In genomic region chr22:37197451-37198289, GRCh38 we compare ENCODE assay signal across 8 cellular contexts. TPM values are rescaled to one million over a fixed set of nuclear protein-coding genes. Genes with fewer than 3 reads are reported as not detected.
DNase-seq lines count a peak whose midpoint lies in the region; ATAC-seq and TF ChIP-seq lines count a peak whose summit lies in the region.

No MANE protein-coding gene starts in this region.

- no peak for TF ChIP-seq CTCF in SU-DHL-6 (IDR thresholded peaks at IDR 0.05; ENCODE audit: insufficient read depth, low read length, poor library complexity, severe bottlenecking)
- TF ChIP-seq CTCF in esophagus muscularis mucosa (IDR thresholded peaks at IDR 0.05), result no peak
- no peak for TF ChIP-seq CTCF in omental fat pad (IDR thresholded peaks at IDR 0.05)

- H3K4me2 ChIP-seq in SU-DHL-6 (ENCODE audit: low read depth, low read length, poor library complexity, severe bottlenecking), result peak overlapping the region; percentile 88

- H3K9me2 ChIP-seq in SU-DHL-6 (replicated peaks; ENCODE audit: insufficient read depth, low read length), result no peaks in the 10 kb centered on the region

- ATAC-seq in omental fat pad (ENCODE audit: low FRiP score) (peak; percentile 32), HG02759 (IDR thresholded peaks at IDR 0.05; ENCODE audit: unreplicated experiment) (no peak)

- no peak overlapping the region for H3K4me3 ChIP-seq in SU-DHL-6 (ENCODE audit: insufficient read depth, low read length, poor library complexity, severe bottlenecking)
- H3K4me3 ChIP-seq in esophagus muscularis mucosa, result peak overlapping the region in 3 of 4 donors; percentile 74 to 82 (median 74)

- H3K4me1 ChIP-seq in esophagus muscularis mucosa, result peaks cover 40 to 53% (median 46%) of the 10 kb centered on the region in 4 donors

- H3F3A ChIP-seq in SU-DHL-6 (ENCODE audit: insufficient read depth), result no peaks in the 10 kb centered on the region

- H3K27ac ChIP-seq in SU-DHL-6 (ENCODE audit: low read depth, low read length), result no peak overlapping the region
- peak overlapping the region; percentile 97 to 98 (median 97) for H3K27ac ChIP-seq in esophagus muscularis mucosa (replicated peaks in 1 of 4)

- no peak overlapping the region for H2AFZ ChIP-seq in SU-DHL-6 (ENCODE audit: low read depth, low read length, severe bottlenecking)

- H3K36me3 ChIP-seq in SU-DHL-6 (ENCODE audit: low read length) (no peaks in the 10 kb centered on the region), esophagus muscularis mucosa (no peaks in the 10 kb centered on the region)

- no peaks in the 10 kb centered on the region for H3K79me2 ChIP-seq in SU-DHL-6 (ENCODE audit: insufficient read depth, low read length)

- DNase-seq in DMS53 (lab: John Stamatoyannopoulos, UW), result peak; percentile 33
- DNase-seq in DMS53 treated with DMSO at 0.1 percent for 48 hours (lab: John Stamatoyannopoulos, UW; ENCODE audit: unreplicated experiment), result no peak
- DNase-seq in esophagus muscularis mucosa (ENCODE audit: extremely low spot score), result no peak
- DNase-seq in omental fat pad (ENCODE audit: low spot score), result peak; percentile 40
- no peak for DNase-seq in mesenteric fat pad (ENCODE audit: low spot score)
- DNase-seq in NCI-H1417 treated with DMSO at 0.1 percent for 48 hours (lab: John Stamatoyannopoulos, UW), result no peak

- TF ChIP-seq EP300 in esophagus muscularis mucosa (IDR thresholded peaks at IDR 0.05), result peak; percentile 19

- no peaks in the 10 kb centered on the region for H4K20me1 ChIP-seq in SU-DHL-6 (ENCODE audit: low read depth, low read length)

- no peaks in the 10 kb centered on the region for H3K27me3 ChIP-seq in SU-DHL-6 (ENCODE audit: low read length)
- H3K27me3 ChIP-seq in esophagus muscularis mucosa, result no peaks in the 10 kb centered on the region

- no peak for TF ChIP-seq POLR2A in esophagus muscularis mucosa (IDR thresholded peaks at IDR 0.05; ENCODE audit: low read depth)

- peaks cover 5% of the 10 kb centered on the region; the same call in 1 of the 2 replicates for H3K9me3 ChIP-seq in SU-DHL-6 (ENCODE audit: insufficient read depth, low read length)
- no peaks in the 10 kb centered on the region for H3K9me3 ChIP-seq in esophagus muscularis mucosa

- intact Hi-C loops in esophagus muscularis mucosa (cut with DNase I), result loop anchor here (1.0 kb wide), 1 partner anchor 30 kb away; no protein-coding TSS in a partner anchor

- WGBS in esophagus muscularis mucosa, result 42% methylated on average over 8 of the region's 12 CpGs

- H3K9ac ChIP-seq in SU-DHL-6 (ENCODE audit: low read length), result peak overlapping the region; percentile 68

RNA-seq across cellular contexts. Expression of gene C1QTNF6, which starts 9.6 kb away (rescaled TPM):
- 1 to 10 TPM in 3 of 4 donors, under 1 TPM in 1; 0.83 to 2.9 (median 1.3) TPM for total RNA-seq in esophagus muscularis mucosa
- 1 to 10 TPM; 1.0 to 2.8 (median 1.4) TPM for total RNA-seq in omental fat pad
- 1.3 TPM for total RNA-seq in mesenteric fat pad

RNA-seq across cellular contexts. Expression of gene SSTR3, which starts 14.6 kb away (rescaled TPM):
- total RNA-seq in esophagus muscularis mucosa (not detected), omental fat pad (under 1 TPM in 2 of 4 donors, not detected in 2; 0.12 to 0.28 TPM), mesenteric fat pad (not detected)

RNA-seq across cellular contexts. Expression of gene RAC2, which starts 46.4 kb away (rescaled TPM):
- total RNA-seq in esophagus muscularis mucosa (10 to 100 TPM in 1 of 4 donors, 1 to 10 TPM in 3; 4.1 to 21.9 (median 7.2) TPM), omental fat pad (10 to 100 TPM; 11.0 to 51.6 (median 20.0) TPM), mesenteric fat pad (26.1 TPM)

RNA-seq across cellular contexts. Expression of gene IL2RB, which starts 48.0 kb away (rescaled TPM):
- total RNA-seq in esophagus muscularis mucosa (1 to 10 TPM in 2 of 4 donors, under 1 TPM in 2; 0.19 to 2.9 (median 1.5) TPM), omental fat pad (1 to 10 TPM in 3 of 4 donors, under 1 TPM in 1; 0.95 to 4.4 (median 1.5) TPM), mesenteric fat pad (1.7 TPM)

Comparison
In these comparisons a context has a peak if more than half of its experiments do, and no peak if none do; other contexts are left out.
1. DNase-seq: peak in DMS53 (single experiment) and omental fat pad (single experiment); none in DMS53 treated with DMSO at 0.1 percent for 48 hours (single experiment), esophagus muscularis mucosa (single experiment), mesenteric fat pad (single experiment) and NCI-H1417 treated with DMSO at 0.1 percent for 48 hours (single experiment).